Comparison of ENCODE assay signal across 1 cellular context in genomic region chr3:20039765-20040475, GRCh38.
A peak's percentile ranks its signal among the peaks of the same experiment; 100 is the strongest.
TF ChIP-seq lines count a peak whose summit lies in the region.

Gene KAT2B, plus strand, starts transcription at chr3:20040446. Its CDS starts 32 bp downstream, at chr3:20040478.

TF ChIP-seq in HepG2, 621 proteins besides CTCF, POLR2A, EP300 and RAD21 (continued from another document and continues in another):
- TF ChIP-seq, protein P1, sequence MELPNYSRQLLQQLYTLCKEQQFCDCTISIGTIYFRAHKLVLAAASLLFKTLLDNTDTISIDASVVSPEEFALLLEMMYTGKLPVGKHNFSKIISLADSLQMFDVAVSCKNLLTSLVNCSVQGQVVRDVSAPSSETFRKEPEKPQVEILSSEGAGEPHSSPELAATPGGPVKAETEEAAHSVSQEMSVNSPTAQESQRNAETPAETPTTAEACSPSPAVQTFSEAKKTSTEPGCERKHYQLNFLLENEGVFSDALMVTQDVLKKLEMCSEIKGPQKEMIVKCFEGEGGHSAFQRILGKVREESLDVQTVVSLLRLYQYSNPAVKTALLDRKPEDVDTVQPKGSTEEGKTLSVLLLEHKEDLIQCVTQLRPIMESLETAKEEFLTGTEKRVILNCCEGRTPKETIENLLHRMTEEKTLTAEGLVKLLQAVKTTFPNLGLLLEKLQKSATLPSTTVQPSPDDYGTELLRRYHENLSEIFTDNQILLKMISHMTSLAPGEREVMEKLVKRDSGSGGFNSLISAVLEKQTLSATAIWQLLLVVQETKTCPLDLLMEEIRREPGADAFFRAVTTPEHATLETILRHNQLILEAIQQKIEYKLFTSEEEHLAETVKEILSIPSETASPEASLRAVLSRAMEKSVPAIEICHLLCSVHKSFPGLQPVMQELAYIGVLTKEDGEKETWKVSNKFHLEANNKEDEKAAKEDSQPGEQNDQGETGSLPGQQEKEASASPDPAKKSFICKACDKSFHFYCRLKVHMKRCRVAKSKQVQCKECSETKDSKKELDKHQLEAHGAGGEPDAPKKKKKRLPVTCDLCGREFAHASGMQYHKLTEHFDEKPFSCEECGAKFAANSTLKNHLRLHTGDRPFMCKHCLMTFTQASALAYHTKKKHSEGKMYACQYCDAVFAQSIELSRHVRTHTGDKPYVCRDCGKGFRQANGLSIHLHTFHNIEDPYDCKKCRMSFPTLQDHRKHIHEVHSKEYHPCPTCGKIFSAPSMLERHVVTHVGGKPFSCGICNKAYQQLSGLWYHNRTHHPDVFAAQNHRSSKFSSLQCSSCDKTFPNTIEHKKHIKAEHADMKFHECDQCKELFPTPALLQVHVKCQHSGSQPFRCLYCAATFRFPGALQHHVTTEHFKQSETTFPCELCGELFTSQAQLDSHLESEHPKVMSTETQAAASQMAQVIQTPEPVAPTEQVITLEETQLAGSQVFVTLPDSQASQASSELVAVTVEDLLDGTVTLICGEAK (IDR thresholded peaks at IDR 0.05) = no peak
- TF ChIP-seq, protein P1 (CRISPR knock-in tag; IDR thresholded peaks at IDR 0.05) = no peak
- TF ChIP-seq NR2F6 (IDR thresholded peaks at IDR 0.05) = no peak
- no peak for TF ChIP-seq NR2F6 (CRISPR knock-in tag; IDR thresholded peaks at IDR 0.05)
- 0 out of 2 replicates have a peak, but pooled peaks have one; percentile 34 for TF ChIP-seq ZNF691 (CRISPR knock-in tag; IDR thresholded peaks at IDR 0.05; ENCODE audit: borderline replicate concordance, low read depth)
- no peak for TF ChIP-seq CREBL2 (CRISPR knock-in tag; IDR thresholded peaks at IDR 0.05; ENCODE audit: borderline replicate concordance)
- TF ChIP-seq KDM3A (CRISPR knock-in tag; IDR thresholded peaks at IDR 0.05; ENCODE audit: low read depth) = 0 out of 2 replicates have a peak, but pooled peaks have one; percentile 70
- TF ChIP-seq ZNF263 (CRISPR knock-in tag; IDR thresholded peaks at IDR 0.05) = 0 out of 2 replicates have a peak, but pooled peaks have one; percentile 17
- TF ChIP-seq TOPORS (CRISPR knock-in tag; IDR thresholded peaks at IDR 0.05) = no peak
- TF ChIP-seq ZNF296 (CRISPR knock-in tag; conservative IDR thresholded peaks at IDR 0.05) = no peak
- TF ChIP-seq ZNF7 (CRISPR knock-in tag; IDR thresholded peaks at IDR 0.05) = no peak
- TF ChIP-seq, protein P2, sequence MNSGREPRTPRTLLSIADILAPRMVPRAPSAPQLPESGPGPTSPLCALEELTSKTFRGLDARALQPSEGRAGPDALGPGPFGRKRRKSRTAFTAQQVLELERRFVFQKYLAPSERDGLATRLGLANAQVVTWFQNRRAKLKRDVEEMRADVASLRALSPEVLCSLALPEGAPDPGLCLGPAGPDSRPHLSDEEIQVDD (CRISPR knock-in tag; IDR thresholded peaks at IDR 0.05; ENCODE audit: borderline replicate concordance) = no peak
- no peak for TF ChIP-seq SOX6 (IDR thresholded peaks at IDR 0.05)
- TF ChIP-seq SOX6 (CRISPR knock-in tag; IDR thresholded peaks at IDR 0.05) = 0 out of 2 replicates have a peak, but pooled peaks have one; percentile 22
- TF ChIP-seq ZFX (CRISPR knock-in tag; IDR thresholded peaks at IDR 0.05; ENCODE audit: low read depth) = peak; percentile 47
- TF ChIP-seq ATF4 (CRISPR knock-in tag; IDR thresholded peaks at IDR 0.05) = no peak
- peak; percentile 23; the same call in 1 of the 2 replicates for TF ChIP-seq HDAC1 (CRISPR knock-in tag; IDR thresholded peaks at IDR 0.05)
- TF ChIP-seq ZNF557 (CRISPR knock-in tag; IDR thresholded peaks at IDR 0.05) = no peak
- TF ChIP-seq CHD4 (IDR thresholded peaks at IDR 0.05; ENCODE audit: borderline replicate concordance, low read length) = no peak
- no peak for TF ChIP-seq ZBED4 (CRISPR knock-in tag; IDR thresholded peaks at IDR 0.05; ENCODE audit: borderline replicate concordance)
- TF ChIP-seq, protein P3, sequence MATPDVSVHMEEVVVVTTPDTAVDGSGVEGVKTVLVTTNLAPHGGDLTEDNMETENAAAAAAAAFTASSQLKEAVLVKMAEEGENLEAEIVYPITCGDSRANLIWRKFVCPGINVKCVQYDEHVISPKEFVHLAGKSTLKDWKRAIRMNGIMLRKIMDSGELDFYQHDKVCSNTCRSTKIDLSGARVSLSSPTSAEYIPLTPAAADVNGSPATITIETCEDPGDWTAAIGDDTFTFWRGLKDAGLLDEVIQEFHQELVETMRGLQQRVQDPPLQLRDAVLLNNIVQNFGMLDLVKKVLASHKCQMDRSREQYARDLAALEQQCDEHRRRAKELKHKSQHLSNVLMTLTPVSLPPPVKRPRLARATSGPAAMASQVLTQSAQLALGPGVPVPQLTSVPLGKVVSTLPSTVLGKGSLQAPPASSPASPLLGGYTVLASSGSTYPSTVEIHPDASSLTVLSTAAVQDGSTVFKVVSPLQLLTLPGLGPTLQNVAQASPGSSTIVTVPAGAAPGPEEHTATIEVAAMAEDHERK (CRISPR knock-in tag; IDR thresholded peaks at IDR 0.05; ENCODE audit: low read depth) = no peak
- TF ChIP-seq PAXIP1 (CRISPR knock-in tag; conservative IDR thresholded peaks at IDR 0.05) = no peak
- TF ChIP-seq PHF8 (CRISPR knock-in tag; IDR thresholded peaks at IDR 0.05) = peak; percentile 67
- TF ChIP-seq REL (CRISPR knock-in tag; conservative IDR thresholded peaks at IDR 0.05) = no peak
- no peak for TF ChIP-seq ADNP (CRISPR knock-in tag; IDR thresholded peaks at IDR 0.05)
- TF ChIP-seq HNRNPLL (IDR thresholded peaks at IDR 0.05; ENCODE audit: low read depth, low read length, poor library complexity, severe bottlenecking) = peak; percentile 53
- TF ChIP-seq, protein P4, sequence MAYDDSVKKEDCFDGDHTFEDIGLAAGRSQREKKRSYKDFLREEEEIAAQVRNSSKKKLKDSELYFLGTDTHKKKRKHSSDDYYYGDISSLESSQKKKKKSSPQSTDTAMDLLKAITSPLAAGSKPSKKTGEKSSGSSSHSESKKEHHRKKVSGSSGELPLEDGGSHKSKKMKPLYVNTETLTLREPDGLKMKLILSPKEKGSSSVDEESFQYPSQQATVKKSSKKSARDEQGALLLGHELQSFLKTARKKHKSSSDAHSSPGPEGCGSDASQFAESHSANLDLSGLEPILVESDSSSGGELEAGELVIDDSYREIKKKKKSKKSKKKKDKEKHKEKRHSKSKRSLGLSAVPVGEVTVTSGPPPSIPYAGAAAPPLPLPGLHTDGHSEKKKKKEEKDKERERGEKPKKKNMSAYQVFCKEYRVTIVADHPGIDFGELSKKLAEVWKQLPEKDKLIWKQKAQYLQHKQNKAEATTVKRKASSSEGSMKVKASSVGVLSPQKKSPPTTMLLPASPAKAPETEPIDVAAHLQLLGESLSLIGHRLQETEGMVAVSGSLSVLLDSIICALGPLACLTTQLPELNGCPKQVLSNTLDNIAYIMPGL (CRISPR knock-in tag; IDR thresholded peaks at IDR 0.05; ENCODE audit: borderline replicate concordance in 1 of 2, low read depth in 1 of 2) = peak; percentile 69 to 90
- TF ChIP-seq ZNF788 (CRISPR knock-in tag; IDR thresholded peaks at IDR 0.05; ENCODE audit: borderline replicate concordance) = peak; percentile 60; the same call in 1 of the 2 replicates
- TF ChIP-seq, protein P5, sequence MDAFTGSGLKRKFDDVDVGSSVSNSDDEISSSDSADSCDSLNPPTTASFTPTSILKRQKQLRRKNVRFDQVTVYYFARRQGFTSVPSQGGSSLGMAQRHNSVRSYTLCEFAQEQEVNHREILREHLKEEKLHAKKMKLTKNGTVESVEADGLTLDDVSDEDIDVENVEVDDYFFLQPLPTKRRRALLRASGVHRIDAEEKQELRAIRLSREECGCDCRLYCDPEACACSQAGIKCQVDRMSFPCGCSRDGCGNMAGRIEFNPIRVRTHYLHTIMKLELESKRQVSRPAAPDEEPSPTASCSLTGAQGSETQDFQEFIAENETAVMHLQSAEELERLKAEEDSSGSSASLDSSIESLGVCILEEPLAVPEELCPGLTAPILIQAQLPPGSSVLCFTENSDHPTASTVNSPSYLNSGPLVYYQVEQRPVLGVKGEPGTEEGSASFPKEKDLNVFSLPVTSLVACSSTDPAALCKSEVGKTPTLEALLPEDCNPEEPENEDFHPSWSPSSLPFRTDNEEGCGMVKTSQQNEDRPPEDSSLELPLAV (CRISPR knock-in tag; conservative IDR thresholded peaks at IDR 0.05; ENCODE audit: low read depth) = no peak
- TF ChIP-seq GABPB1 (CRISPR knock-in tag; IDR thresholded peaks at IDR 0.05) = peak; percentile 67; the same call in 1 of the 2 replicates
